Comparison of ENCODE assay signal across 1 cellular context in the genomic region with DNA sequence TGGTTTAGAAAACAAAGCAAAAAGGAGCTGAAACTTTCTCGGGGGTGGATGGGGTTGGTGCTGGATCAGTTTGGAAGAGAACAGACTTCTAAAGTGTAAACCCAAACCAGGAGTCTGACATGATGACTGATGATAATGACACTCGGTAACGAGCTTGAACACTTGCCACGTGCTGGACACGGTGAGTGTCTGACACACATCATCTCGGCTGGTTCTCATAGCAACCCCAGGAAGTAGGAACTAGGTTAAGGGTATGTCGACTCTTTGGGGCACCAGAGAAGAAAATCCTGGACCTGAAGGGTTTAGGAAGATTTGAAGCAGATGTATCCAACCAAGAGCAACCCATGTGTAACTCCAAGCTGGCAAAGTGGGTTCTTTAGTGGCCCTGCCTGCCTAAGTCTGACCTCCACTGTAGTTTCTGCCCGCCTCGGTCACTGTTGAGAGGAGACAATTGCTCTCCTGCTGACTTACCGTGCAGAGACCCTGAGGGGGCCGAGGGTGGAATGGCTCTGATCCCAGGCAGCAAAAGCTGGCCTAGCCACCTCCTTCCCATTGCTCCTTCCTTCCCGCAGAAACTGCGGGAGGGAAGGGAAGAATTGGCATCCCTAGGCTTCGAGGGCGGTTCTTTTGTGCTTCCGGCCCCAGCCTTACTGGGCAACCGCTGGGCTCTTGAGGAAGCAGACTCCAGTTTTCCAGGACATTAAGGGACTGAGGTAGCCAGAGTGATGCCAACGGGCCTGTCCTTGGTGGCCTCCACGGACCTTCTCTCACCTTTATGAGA.
TF ChIP-seq lines count a peak whose summit lies in the region.

No MANE protein-coding gene starts in this region.

TF ChIP-seq in GM12878, 131 proteins besides CTCF, POLR2A, EP300 and RAD21 (continued from another document and continues in another):
- TF ChIP-seq, protein P1, sequence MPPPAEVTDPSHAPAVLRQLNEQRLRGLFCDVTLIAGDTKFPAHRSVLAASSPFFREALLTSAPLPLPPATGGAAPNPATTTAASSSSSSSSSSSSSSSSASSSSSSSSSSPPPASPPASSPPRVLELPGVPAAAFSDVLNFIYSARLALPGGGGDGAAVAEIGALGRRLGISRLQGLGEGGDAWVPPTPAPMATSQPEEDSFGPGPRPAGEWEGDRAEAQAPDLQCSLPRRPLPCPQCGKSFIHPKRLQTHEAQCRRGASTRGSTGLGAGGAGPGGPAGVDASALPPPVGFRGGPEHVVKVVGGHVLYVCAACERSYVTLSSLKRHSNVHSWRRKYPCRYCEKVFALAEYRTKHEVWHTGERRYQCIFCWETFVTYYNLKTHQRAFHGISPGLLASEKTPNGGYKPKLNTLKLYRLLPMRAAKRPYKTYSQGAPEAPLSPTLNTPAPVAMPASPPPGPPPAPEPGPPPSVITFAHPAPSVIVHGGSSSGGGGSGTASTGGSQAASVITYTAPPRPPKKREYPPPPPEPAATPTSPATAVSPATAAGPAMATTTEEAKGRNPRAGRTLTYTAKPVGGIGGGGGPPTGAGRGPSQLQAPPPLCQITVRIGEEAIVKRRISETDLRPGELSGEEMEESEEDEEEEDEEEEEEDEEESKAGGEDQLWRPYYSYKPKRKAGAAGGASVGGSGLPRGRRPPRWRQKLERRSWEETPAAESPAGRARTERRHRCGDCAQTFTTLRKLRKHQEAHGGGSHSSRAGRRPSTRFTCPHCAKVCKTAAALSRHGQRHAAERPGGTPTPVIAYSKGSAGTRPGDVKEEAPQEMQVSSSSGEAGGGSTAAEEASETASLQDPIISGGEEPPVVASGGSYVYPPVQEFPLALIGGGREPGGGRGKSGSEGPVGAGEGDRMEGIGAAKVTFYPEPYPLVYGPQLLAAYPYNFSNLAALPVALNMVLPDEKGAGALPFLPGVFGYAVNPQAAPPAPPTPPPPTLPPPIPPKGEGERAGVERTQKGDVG (CRISPR knock-in tag; IDR thresholded peaks at IDR 0.05), result 0 out of 2 replicates have a peak, but pooled peaks have one; percentile 44
- TF ChIP-seq NFIC (IDR thresholded peaks at IDR 0.05; ENCODE audit: low read depth, low read length) (no peak), HCFC1 (IDR thresholded peaks at IDR 0.05; ENCODE audit: low read length) (no peak), ZNF217 (IDR thresholded peaks at IDR 0.05) (no peak), BMI1 (IDR thresholded peaks at IDR 0.05; ENCODE audit: borderline replicate concordance) (0 out of 2 replicates have a peak, but pooled peaks have one; percentile 41), FOS (IDR thresholded peaks at IDR 0.05; ENCODE audit: borderline replicate concordance, extremely low read depth, insufficient read length) (no peak), NRF1 (conservative IDR thresholded peaks at IDR 0.05; ENCODE audit: low read depth, low read length) (no peak), ZNF622 (IDR thresholded peaks at IDR 0.05) (no peak), NR2C1 (IDR thresholded peaks at IDR 0.05) (no peak), NFYA (IDR thresholded peaks at IDR 0.05; ENCODE audit: borderline replicate concordance, low read depth, low read length) (no peak), STAT1 (conservative IDR thresholded peaks at IDR 0.05) (no peak), SPI1 (IDR thresholded peaks at IDR 0.05; ENCODE audit: borderline replicate concordance, insufficient read depth, low read depth, low read length) (no peak), RAD51 (IDR thresholded peaks at IDR 0.05) (peak; percentile 39; the same call in 1 of the 2 replicates), CHD1 (IDR thresholded peaks at IDR 0.05; ENCODE audit: low read depth, low read length) (no peak), ZNF207 (IDR thresholded peaks at IDR 0.05; ENCODE audit: borderline replicate concordance) (no peak), KDM1A (IDR thresholded peaks at IDR 0.05; ENCODE audit: borderline replicate concordance) (no peak), BHLHE40 (IDR thresholded peaks at IDR 0.05; ENCODE audit: borderline replicate concordance in 1 of 2, low read depth in 2 of 2, low read length in 1 of 2) (peak; percentile 70 to 90; a peak in 3 of 4 replicates), DPF2 (IDR thresholded peaks at IDR 0.05) (0 out of 2 replicates have a peak, but pooled peaks have one; percentile 9), NR2F1 (conservative IDR thresholded peaks at IDR 0.05) (no peak), GATAD2B (conservative IDR thresholded peaks at IDR 0.05; ENCODE audit: low read depth) (0 out of 2 replicates have a peak, but pooled peaks have one; percentile 29), SMARCA5 (IDR thresholded peaks at IDR 0.05) (0 out of 2 replicates have a peak, but pooled peaks have one; percentile 50)
- TF ChIP-seq, protein P2, sequence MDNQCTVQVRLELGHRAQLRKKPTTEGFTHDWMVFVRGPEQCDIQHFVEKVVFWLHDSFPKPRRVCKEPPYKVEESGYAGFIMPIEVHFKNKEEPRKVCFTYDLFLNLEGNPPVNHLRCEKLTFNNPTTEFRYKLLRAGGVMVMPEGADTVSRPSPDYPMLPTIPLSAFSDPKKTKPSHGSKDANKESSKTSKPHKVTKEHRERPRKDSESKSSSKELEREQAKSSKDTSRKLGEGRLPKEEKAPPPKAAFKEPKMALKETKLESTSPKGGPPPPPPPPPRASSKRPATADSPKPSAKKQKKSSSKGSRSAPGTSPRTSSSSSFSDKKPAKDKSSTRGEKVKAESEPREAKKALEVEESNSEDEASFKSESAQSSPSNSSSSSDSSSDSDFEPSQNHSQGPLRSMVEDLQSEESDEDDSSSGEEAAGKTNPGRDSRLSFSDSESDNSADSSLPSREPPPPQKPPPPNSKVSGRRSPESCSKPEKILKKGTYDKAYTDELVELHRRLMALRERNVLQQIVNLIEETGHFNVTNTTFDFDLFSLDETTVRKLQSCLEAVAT (IDR thresholded peaks at IDR 0.05), result 0 out of 2 replicates have a peak, but pooled peaks have one; percentile 34
- TF ChIP-seq, protein P3, sequence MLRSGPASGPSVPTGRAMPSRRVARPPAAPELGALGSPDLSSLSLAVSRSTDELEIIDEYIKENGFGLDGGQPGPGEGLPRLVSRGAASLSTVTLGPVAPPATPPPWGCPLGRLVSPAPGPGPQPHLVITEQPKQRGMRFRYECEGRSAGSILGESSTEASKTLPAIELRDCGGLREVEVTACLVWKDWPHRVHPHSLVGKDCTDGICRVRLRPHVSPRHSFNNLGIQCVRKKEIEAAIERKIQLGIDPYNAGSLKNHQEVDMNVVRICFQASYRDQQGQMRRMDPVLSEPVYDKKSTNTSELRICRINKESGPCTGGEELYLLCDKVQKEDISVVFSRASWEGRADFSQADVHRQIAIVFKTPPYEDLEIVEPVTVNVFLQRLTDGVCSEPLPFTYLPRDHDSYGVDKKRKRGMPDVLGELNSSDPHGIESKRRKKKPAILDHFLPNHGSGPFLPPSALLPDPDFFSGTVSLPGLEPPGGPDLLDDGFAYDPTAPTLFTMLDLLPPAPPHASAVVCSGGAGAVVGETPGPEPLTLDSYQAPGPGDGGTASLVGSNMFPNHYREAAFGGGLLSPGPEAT (IDR thresholded peaks at IDR 0.05; ENCODE audit: low read depth), result no peak
- TF ChIP-seq, protein P4, sequence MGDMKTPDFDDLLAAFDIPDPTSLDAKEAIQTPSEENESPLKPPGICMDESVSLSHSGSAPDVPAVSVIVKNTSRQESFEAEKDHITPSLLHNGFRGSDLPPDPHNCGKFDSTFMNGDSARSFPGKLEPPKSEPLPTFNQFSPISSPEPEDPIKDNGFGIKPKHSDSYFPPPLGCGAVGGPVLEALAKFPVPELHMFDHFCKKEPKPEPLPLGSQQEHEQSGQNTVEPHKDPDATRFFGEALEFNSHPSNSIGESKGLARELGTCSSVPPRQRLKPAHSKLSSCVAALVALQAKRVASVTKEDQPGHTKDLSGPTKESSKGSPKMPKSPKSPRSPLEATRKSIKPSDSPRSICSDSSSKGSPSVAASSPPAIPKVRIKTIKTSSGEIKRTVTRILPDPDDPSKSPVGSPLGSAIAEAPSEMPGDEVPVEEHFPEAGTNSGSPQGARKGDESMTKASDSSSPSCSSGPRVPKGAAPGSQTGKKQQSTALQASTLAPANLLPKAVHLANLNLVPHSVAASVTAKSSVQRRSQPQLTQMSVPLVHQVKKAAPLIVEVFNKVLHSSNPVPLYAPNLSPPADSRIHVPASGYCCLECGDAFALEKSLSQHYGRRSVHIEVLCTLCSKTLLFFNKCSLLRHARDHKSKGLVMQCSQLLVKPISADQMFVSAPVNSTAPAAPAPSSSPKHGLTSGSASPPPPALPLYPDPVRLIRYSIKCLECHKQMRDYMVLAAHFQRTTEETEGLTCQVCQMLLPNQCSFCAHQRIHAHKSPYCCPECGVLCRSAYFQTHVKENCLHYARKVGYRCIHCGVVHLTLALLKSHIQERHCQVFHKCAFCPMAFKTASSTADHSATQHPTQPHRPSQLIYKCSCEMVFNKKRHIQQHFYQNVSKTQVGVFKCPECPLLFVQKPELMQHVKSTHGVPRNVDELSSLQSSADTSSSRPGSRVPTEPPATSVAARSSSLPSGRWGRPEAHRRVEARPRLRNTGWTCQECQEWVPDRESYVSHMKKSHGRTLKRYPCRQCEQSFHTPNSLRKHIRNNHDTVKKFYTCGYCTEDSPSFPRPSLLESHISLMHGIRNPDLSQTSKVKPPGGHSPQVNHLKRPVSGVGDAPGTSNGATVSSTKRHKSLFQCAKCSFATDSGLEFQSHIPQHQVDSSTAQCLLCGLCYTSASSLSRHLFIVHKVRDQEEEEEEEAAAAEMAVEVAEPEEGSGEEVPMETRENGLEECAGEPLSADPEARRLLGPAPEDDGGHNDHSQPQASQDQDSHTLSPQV (IDR thresholded peaks at IDR 0.05), result peak; percentile 91; the same call in 1 of the 2 replicates
- TF ChIP-seq, protein P5, sequence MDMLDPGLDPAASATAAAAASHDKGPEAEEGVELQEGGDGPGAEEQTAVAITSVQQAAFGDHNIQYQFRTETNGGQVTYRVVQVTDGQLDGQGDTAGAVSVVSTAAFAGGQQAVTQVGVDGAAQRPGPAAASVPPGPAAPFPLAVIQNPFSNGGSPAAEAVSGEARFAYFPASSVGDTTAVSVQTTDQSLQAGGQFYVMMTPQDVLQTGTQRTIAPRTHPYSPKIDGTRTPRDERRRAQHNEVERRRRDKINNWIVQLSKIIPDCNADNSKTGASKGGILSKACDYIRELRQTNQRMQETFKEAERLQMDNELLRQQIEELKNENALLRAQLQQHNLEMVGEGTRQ (IDR thresholded peaks at IDR 0.05; ENCODE audit: borderline replicate concordance, low read depth, low read length), result peak; percentile 13; the same call in 1 of the 2 replicates
- TF ChIP-seq, protein P6, sequence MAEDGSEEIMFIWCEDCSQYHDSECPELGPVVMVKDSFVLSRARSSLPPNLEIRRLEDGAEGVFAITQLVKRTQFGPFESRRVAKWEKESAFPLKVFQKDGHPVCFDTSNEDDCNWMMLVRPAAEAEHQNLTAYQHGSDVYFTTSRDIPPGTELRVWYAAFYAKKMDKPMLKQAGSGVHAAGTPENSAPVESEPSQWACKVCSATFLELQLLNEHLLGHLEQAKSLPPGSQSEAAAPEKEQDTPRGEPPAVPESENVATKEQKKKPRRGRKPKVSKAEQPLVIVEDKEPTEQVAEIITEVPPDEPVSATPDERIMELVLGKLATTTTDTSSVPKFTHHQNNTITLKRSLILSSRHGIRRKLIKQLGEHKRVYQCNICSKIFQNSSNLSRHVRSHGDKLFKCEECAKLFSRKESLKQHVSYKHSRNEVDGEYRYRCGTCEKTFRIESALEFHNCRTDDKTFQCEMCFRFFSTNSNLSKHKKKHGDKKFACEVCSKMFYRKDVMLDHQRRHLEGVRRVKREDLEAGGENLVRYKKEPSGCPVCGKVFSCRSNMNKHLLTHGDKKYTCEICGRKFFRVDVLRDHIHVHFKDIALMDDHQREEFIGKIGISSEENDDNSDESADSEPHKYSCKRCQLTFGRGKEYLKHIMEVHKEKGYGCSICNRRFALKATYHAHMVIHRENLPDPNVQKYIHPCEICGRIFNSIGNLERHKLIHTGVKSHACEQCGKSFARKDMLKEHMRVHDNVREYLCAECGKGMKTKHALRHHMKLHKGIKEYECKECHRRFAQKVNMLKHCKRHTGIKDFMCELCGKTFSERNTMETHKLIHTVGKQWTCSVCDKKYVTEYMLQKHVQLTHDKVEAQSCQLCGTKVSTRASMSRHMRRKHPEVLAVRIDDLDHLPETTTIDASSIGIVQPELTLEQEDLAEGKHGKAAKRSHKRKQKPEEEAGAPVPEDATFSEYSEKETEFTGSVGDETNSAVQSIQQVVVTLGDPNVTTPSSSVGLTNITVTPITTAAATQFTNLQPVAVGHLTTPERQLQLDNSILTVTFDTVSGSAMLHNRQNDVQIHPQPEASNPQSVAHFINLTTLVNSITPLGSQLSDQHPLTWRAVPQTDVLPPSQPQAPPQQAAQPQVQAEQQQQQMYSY (CRISPR knock-in tag; IDR thresholded peaks at IDR 0.05), result no peak
- TF ChIP-seq, protein P7, sequence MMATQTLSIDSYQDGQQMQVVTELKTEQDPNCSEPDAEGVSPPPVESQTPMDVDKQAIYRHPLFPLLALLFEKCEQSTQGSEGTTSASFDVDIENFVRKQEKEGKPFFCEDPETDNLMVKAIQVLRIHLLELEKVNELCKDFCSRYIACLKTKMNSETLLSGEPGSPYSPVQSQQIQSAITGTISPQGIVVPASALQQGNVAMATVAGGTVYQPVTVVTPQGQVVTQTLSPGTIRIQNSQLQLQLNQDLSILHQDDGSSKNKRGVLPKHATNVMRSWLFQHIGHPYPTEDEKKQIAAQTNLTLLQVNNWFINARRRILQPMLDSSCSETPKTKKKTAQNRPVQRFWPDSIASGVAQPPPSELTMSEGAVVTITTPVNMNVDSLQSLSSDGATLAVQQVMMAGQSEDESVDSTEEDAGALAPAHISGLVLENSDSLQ (IDR thresholded peaks at IDR 0.05), result peak; percentile 86
- TF ChIP-seq, protein P8, sequence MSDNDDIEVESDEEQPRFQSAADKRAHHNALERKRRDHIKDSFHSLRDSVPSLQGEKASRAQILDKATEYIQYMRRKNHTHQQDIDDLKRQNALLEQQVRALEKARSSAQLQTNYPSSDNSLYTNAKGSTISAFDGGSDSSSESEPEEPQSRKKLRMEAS (IDR thresholded peaks at IDR 0.05; ENCODE audit: low read depth, low read length), result no peak; the same call in 1 of the 2 replicates
- TF ChIP-seq, protein P9, sequence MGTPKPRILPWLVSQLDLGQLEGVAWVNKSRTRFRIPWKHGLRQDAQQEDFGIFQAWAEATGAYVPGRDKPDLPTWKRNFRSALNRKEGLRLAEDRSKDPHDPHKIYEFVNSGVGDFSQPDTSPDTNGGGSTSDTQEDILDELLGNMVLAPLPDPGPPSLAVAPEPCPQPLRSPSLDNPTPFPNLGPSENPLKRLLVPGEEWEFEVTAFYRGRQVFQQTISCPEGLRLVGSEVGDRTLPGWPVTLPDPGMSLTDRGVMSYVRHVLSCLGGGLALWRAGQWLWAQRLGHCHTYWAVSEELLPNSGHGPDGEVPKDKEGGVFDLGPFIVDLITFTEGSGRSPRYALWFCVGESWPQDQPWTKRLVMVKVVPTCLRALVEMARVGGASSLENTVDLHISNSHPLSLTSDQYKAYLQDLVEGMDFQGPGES (IDR thresholded peaks at IDR 0.05), result no peak
